In the genomic region with DNA sequence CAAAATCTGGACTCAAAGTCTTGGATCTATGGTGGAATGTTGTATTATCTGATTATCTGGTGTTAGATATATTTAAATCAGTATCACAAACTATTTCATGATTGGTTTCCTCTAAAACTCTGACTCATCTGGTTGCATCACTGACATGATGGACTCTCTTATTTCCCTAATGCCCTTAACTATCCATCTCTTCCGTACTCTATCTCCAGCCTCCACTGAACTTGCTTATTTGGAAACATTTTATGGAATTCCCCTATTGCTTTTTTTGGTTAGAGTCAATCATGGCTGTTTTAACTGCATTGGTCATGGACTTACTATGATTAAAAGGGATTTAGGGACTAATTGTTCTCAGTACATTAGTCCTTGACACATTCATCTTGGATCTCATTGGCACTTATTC, we compare ENCODE assay signal across 20 cellular contexts.
"Had no signal": no experiment of that assay in that cellular context is flagged by ENCODE, and none has a peak within 500 bp of the region (broad histone marks: within the 10 kb centered on the region; RNA-seq: fewer than 3 reads in every experiment).

No MANE protein-coding gene starts in this region.

- H3K27me3 ChIP-seq: esophagus muscularis mucosa, heart left ventricle, spleen, transverse colon had no signal

- H3K27me3 Mint-ChIP-seq: naive thymus-derived CD4-positive, alpha-beta T cell; stimulated activated naive B cell treated with anti-CD40 and anti-IgM and Interleukin-4, amounts not matched to agents 10 μg/mL and 1 μg/mL and 100 μg/mL, for 72 hours; stimulated activated naive CD8-positive, alpha-beta T cell treated with anti-CD3 and anti-CD28 coated beads, Interleukin-15, amount 100 ng/mL, for 72 hours had no signal

- H3K4me3 Mint-ChIP-seq: naive thymus-derived CD4-positive, alpha-beta T cell; nephron progenitor cell; stimulated activated naive B cell treated with anti-CD40 and anti-IgM and Interleukin-4, amounts not matched to agents 10 μg/mL and 1 μg/mL and 100 μg/mL, for 72 hours; stimulated activated naive CD8-positive, alpha-beta T cell treated with anti-CD3 and anti-CD28 coated beads, Interleukin-15, amount 100 ng/mL, for 72 hours had no signal

- H3K9me3 Mint-ChIP-seq: nephron progenitor cell had no signal

- H3K36me3 ChIP-seq: esophagus muscularis mucosa, heart left ventricle, spleen, thoracic aorta, transverse colon had no signal

- ATAC-seq: heart left ventricle; naive thymus-derived CD4-positive, alpha-beta T cell; sciatic nerve; stimulated activated naive B cell treated with anti-CD40 and anti-IgM and Interleukin-4, amounts not matched to agents 10 μg/mL and 1 μg/mL and 100 μg/mL, for 72 hours; stimulated activated naive CD8-positive, alpha-beta T cell treated with anti-CD3 and anti-CD28 coated beads, Interleukin-15, amount 100 ng/mL, for 72 hours had no signal

- DNase-seq: cortex of kidney; effector memory CD4-positive, alpha-beta T cell; heart left ventricle; hippocampal formation; kidney glomerular epithelial cell; mesendoderm; naive thymus-derived CD4-positive, alpha-beta T cell; nephron progenitor cell; posterior cingulate gyrus; spleen; stimulated activated CD4-positive, alpha-beta T cell treated with anti-CD3 and anti-CD28 coated beads, Interleukin-15, amount 100 ng/mL, for 24 hours; stimulated activated CD4-positive, alpha-beta T cell treated with anti-CD3 and anti-CD28 coated beads, Interleukin-1b, Interleukin-23, amount 100 ng/mL, for 48 hours; stimulated activated CD4-positive, alpha-beta T cell treated with anti-CD3 and anti-CD28 coated beads, Interleukin-4, amount 100 ng/mL, for 24 hours; stimulated activated naive B cell treated with anti-CD40 and anti-IgM and Interleukin-4, amounts not matched to agents 10 μg/mL and 1 μg/mL and 100 μg/mL, for 72 hours; stimulated activated naive CD8-positive, alpha-beta T cell treated with anti-CD3 and anti-CD28 coated beads, Interleukin-15, amount 100 ng/mL, for 72 hours; transverse colon had no signal

- H3K9me3 ChIP-seq: esophagus muscularis mucosa, heart left ventricle, spleen, thoracic aorta, transverse colon had no signal

- H3K27ac ChIP-seq: epithelial cell of prostate, esophagus muscularis mucosa, heart left ventricle, spleen, thoracic aorta, transverse colon had no signal

- H3K4me1 Mint-ChIP-seq: naive thymus-derived CD4-positive, alpha-beta T cell; stimulated activated naive B cell treated with anti-CD40 and anti-IgM and Interleukin-4, amounts not matched to agents 10 μg/mL and 1 μg/mL and 100 μg/mL, for 72 hours; stimulated activated naive CD8-positive, alpha-beta T cell treated with anti-CD3 and anti-CD28 coated beads, Interleukin-15, amount 100 ng/mL, for 72 hours had no signal

- H3K36me3 Mint-ChIP-seq: naive thymus-derived CD4-positive, alpha-beta T cell; stimulated activated naive B cell treated with anti-CD40 and anti-IgM and Interleukin-4, amounts not matched to agents 10 μg/mL and 1 μg/mL and 100 μg/mL, for 72 hours had no signal

- H3K4me3 ChIP-seq: esophagus muscularis mucosa, heart left ventricle, spleen, thoracic aorta, transverse colon had no signal

- H3K4me1 ChIP-seq: heart left ventricle, spleen, transverse colon had no signal

- H3K27ac Mint-ChIP-seq: naive thymus-derived CD4-positive, alpha-beta T cell; nephron progenitor cell; stimulated activated naive B cell treated with anti-CD40 and anti-IgM and Interleukin-4, amounts not matched to agents 10 μg/mL and 1 μg/mL and 100 μg/mL, for 72 hours; stimulated activated naive CD8-positive, alpha-beta T cell treated with anti-CD3 and anti-CD28 coated beads, Interleukin-15, amount 100 ng/mL, for 72 hours had no signal
